Comparison of ENCODE assay signal across 14 cellular contexts in genomic region chr1:220791287-220791686, GRCh38. TPM values are rescaled to one million over a fixed set of nuclear protein-coding genes. Genes with fewer than 3 reads are reported as not detected.
DNase-seq lines count a peak whose midpoint lies in the region; ATAC-seq and TF ChIP-seq lines count a peak whose summit lies in the region.
"Had no signal": no experiment of that assay in that cellular context is flagged by ENCODE, and none has a peak within 500 bp of the region (broad histone marks: within the 10 kb centered on the region; RNA-seq: fewer than 3 reads in every experiment).

No MANE protein-coding gene starts in this region.

- H3K9me3 Mint-ChIP-seq in activated naive CD8-positive, alpha-beta T cell treated with anti-CD3 and anti-CD28 coated beads, Interleukin-2, amount 50 U/mL, for 24 hours = peaks cover 3% of the 10 kb centered on the region
- H3K9me3 Mint-ChIP-seq: activated CD4-positive, alpha-beta T cell treated with anti-CD3 and anti-CD28 coated beads, Interleukin-2, amount 10 ng/mL, durations not matched to agents 7 days and 5 days; natural killer cell had no signal

- no peak overlapping the region for H3K4me3 ChIP-seq in BLaER1
- no peak overlapping the region for H3K4me3 ChIP-seq in Jurkat, Clone E6-1 (ENCODE audit: low read length)
- no peak overlapping the region for H3K4me3 ChIP-seq in lower lobe of right lung
- H3K4me3 ChIP-seq: cardiac muscle cell had no signal

- ATAC-seq in lower lobe of right lung (no peak), HG02642 (IDR thresholded peaks at IDR 0.05; ENCODE audit: poor library complexity, unreplicated experiment) (no peak)
- ATAC-seq in activated naive CD8-positive, alpha-beta T cell treated with anti-CD3 and anti-CD28 coated beads, Interleukin-2, amount 50 U/mL, for 24 hours = no peak
- ATAC-seq: natural killer cell had no signal

- H3K27ac ChIP-seq in BLaER1 (no peak overlapping the region), lower lobe of right lung (peak overlapping the region; percentile 42)
- H3K27ac ChIP-seq: cardiac muscle cell had no signal

- no peaks in the 10 kb centered on the region for H3K36me3 Mint-ChIP-seq in activated naive CD8-positive, alpha-beta T cell treated with anti-CD3 and anti-CD28 coated beads, Interleukin-2, amount 50 U/mL, for 24 hours (ENCODE audit: low read depth)
- H3K36me3 Mint-ChIP-seq: natural killer cell had no signal

- no peaks in the 10 kb centered on the region for H4K20me1 ChIP-seq in BLaER1

- DNase-seq in Jurkat, Clone E6-1 (ENCODE audit: low read depth, low spot score) = peak; percentile 26
- DNase-seq in RPMI8226 (peak; percentile 46), lower lobe of right lung (no peak), cerebellar cortex (ENCODE audit: low spot score) (no peak)
- no peak for DNase-seq in activated effector memory CD4-positive, alpha-beta T cell treated with anti-CD3 and anti-CD28 coated beads, Interleukin-2, amount 50 U/mL, for 16 hours
- no peak for DNase-seq in activated naive CD8-positive, alpha-beta T cell treated with anti-CD3 and anti-CD28 coated beads, Interleukin-2, amount 50 U/mL, for 24 hours
- DNase-seq: activated CD4-positive, alpha-beta T cell treated with anti-CD3 and anti-CD28 coated beads, Interleukin-2, amount 10 ng/mL, durations not matched to agents 7 days and 5 days; activated gamma-delta T cell; C1 segment of cervical spinal cord; natural killer cell; NCI-H510A treated with DMSO at 0.1 percent for 48 hours had no signal

- H3K4me1 ChIP-seq in BLaER1 (peaks cover 14% of the 10 kb centered on the region), lower lobe of right lung (peaks cover 50% of the 10 kb centered on the region)

- H3K27ac Mint-ChIP-seq in activated naive CD8-positive, alpha-beta T cell treated with anti-CD3 and anti-CD28 coated beads, Interleukin-2, amount 50 U/mL, for 24 hours = no peak overlapping the region
- H3K27ac Mint-ChIP-seq: activated CD4-positive, alpha-beta T cell treated with anti-CD3 and anti-CD28 coated beads, Interleukin-2, amount 10 ng/mL, durations not matched to agents 7 days and 5 days; natural killer cell had no signal

- no peak for TF ChIP-seq CTCF in lower lobe of right lung (IDR thresholded peaks at IDR 0.05)

- peaks cover 2% of the 10 kb centered on the region for H3K4me1 Mint-ChIP-seq in activated naive CD8-positive, alpha-beta T cell treated with anti-CD3 and anti-CD28 coated beads, Interleukin-2, amount 50 U/mL, for 24 hours
- H3K4me1 Mint-ChIP-seq: activated CD4-positive, alpha-beta T cell treated with anti-CD3 and anti-CD28 coated beads, Interleukin-2, amount 10 ng/mL, durations not matched to agents 7 days and 5 days; natural killer cell had no signal

- no peak overlapping the region for H3K9ac ChIP-seq in BLaER1

- H3K27me3 ChIP-seq in BLaER1 = peaks cover 19% of the 10 kb centered on the region
- no peaks in the 10 kb centered on the region for H3K27me3 ChIP-seq in lower lobe of right lung (ENCODE audit: low read depth)
- H3K27me3 ChIP-seq: cardiac muscle cell had no signal

- H3K36me3 ChIP-seq in BLaER1 (no peaks in the 10 kb centered on the region), lower lobe of right lung (no peaks in the 10 kb centered on the region)
- H3K36me3 ChIP-seq: cardiac muscle cell had no signal

- H3K27me3 Mint-ChIP-seq in activated naive CD8-positive, alpha-beta T cell treated with anti-CD3 and anti-CD28 coated beads, Interleukin-2, amount 50 U/mL, for 24 hours = peaks cover 19% of the 10 kb centered on the region

- H3K4me2 ChIP-seq in BLaER1 = peak overlapping the region; percentile 29; the same call in 1 of the 2 replicates

- no peak overlapping the region for H3K4me3 Mint-ChIP-seq in activated naive CD8-positive, alpha-beta T cell treated with anti-CD3 and anti-CD28 coated beads, Interleukin-2, amount 50 U/mL, for 24 hours
- H3K4me3 Mint-ChIP-seq: activated CD4-positive, alpha-beta T cell treated with anti-CD3 and anti-CD28 coated beads, Interleukin-2, amount 10 ng/mL, durations not matched to agents 7 days and 5 days; natural killer cell had no signal

- 0 out of 2 replicates have a peak, but pooled peaks cover 11% of the 10 kb centered on the region for H3K9me3 ChIP-seq in BLaER1
- no peaks in the 10 kb centered on the region for H3K9me3 ChIP-seq in lower lobe of right lung

- intact Hi-C loops in lower lobe of right lung (cut with DNase I) = no loop called here

RNA-seq across cellular contexts. Expression of gene MTARC1, which starts 4.6 kb away (rescaled TPM):
- not detected for polyA plus RNA-seq in Jurkat, Clone E6-1 (2012; ENCODE audit: insufficient read depth, insufficient read length)
- 37.6 TPM for total RNA-seq in lower lobe of right lung
- total RNA-seq: activated CD4-positive, alpha-beta T cell treated with anti-CD3 and anti-CD28 coated beads, Interleukin-2, amount 10 ng/mL, durations not matched to agents 7 days and 5 days had no signal

RNA-seq across cellular contexts. Expression of gene MTARC2, which starts 43.2 kb away (rescaled TPM):
- not detected for polyA plus RNA-seq in Jurkat, Clone E6-1 (2012; ENCODE audit: insufficient read depth, insufficient read length)
- 56.6 TPM for total RNA-seq in lower lobe of right lung
- total RNA-seq: activated CD4-positive, alpha-beta T cell treated with anti-CD3 and anti-CD28 coated beads, Interleukin-2, amount 10 ng/mL, durations not matched to agents 7 days and 5 days had no signal

Comparison
In these comparisons a context has a peak if more than half of its experiments do, and no peak if none do; other contexts are left out.
1. DNase-seq: peak in Jurkat, Clone E6-1 (single experiment) and RPMI8226 (single experiment); none in lower lobe of right lung (single experiment), activated effector memory CD4-positive, alpha-beta T cell treated with anti-CD3 and anti-CD28 coated beads, Interleukin-2, amount 50 U/mL, for 16 hours (single experiment), activated naive CD8-positive, alpha-beta T cell treated with anti-CD3 and anti-CD28 coated beads, Interleukin-2, amount 50 U/mL, for 24 hours (single experiment) and cerebellar cortex (single experiment).